Comparison of ENCODE assay signal across 5 cellular contexts in genomic region chr19:10526887-10527286, GRCh38. TPM values are rescaled to one million over a fixed set of nuclear protein-coding genes. Genes with fewer than 3 reads are reported as not detected.
A peak's percentile ranks its signal among the peaks of the same experiment; 100 is the strongest.
DNase-seq lines count a peak whose midpoint lies in the region; ATAC-seq, FAIRE-seq and TF ChIP-seq lines count a peak whose summit lies in the region.
"Not testable (repeated sequence)": the region's sequence is repeated elsewhere in the genome, so short reads cannot be mapped to it uniquely, and the experiment has no call there.
"Had no signal": no experiment of that assay in that cellular context is flagged by ENCODE, and none has a peak within 500 bp of the region (broad histone marks: within the 10 kb centered on the region; RNA-seq: fewer than 3 reads in every experiment).

No MANE protein-coding gene starts in this region.

- not testable (repeated sequence) for TF ChIP-seq RAD21 in K562 (CRISPR knock-in tag; conservative IDR thresholded peaks at IDR 0.05 in 1 of 2, IDR thresholded peaks at IDR 0.05 in 1 of 2)

- intact Hi-C loops in K562 (cut with micrococcal nuclease): not testable (repeated sequence)

- not testable (repeated sequence) for ATAC-seq in K562

- not testable (repeated sequence) for H3K79me2 ChIP-seq in Karpas-422 (ENCODE audit: low read length); K562 (ENCODE audit: control insufficient read depth, insufficient read depth, low read length)

- TF ChIP-seq EP300 in K562 (IDR thresholded peaks at IDR 0.05; ENCODE audit: low read length): not testable (repeated sequence)

- not testable (repeated sequence) for H3K27ac ChIP-seq in HEK293 (ENCODE audit: extremely low read depth, low read depth, low read length); Karpas-422 (ENCODE audit: low read length); K562 (ENCODE audit: extremely low read depth, low read depth, low read length)

- not testable (repeated sequence) for H4K20me1 ChIP-seq in Karpas-422 (ENCODE audit: insufficient read depth, low read depth, low read length); K562 (replicated peaks; ENCODE audit: control insufficient read depth, insufficient read depth, low read length)

- H3K9me2 ChIP-seq in Karpas-422 (replicated peaks; ENCODE audit: insufficient read depth, low read length): not testable (repeated sequence)

- POLR2A ChIA-PET in HEK293 (lab: Yijun Ruan, JAX): not testable (repeated sequence)
- POLR2A ChIA-PET in K562 (lab: Yijun Ruan, JAX): interaction anchor here (0.5 kb wide), 1 partner anchor 428 kb away, joined by 3 read pairs; no protein-coding TSS in a partner anchor

- not testable (repeated sequence) for H3K4me2 ChIP-seq in Karpas-422 (ENCODE audit: low read depth, low read length, poor library complexity, severe bottlenecking); K562 (ENCODE audit: insufficient read depth, low read length)

- H3K9ac ChIP-seq in Karpas-422 (ENCODE audit: low read length); K562 (ENCODE audit: insufficient read depth in 1 of 2, low read depth in 2 of 2, low read length in 2 of 2): not testable (repeated sequence)

- WGBS in K562 (ENCODE audit: insufficient coverage, low coverage, missing lambda C conversion rate): 46% methylated on average over 4 of the region's 8 CpGs

- BruUV-seq in K562 (replicated peaks; lab: Mats Ljungman, UMichigan): not testable (repeated sequence)

- peak; percentile 14 for DNase-seq in Karpas-422
- DNase-seq in K562 (ENCODE audit: extremely low read depth in 1 of 4, low spot score in 3 of 4): not testable (repeated sequence)

- not testable (repeated sequence) for H3K27me3 ChIP-seq in Karpas-422 (ENCODE audit: low read length); K562 (ENCODE audit: control insufficient read depth in 2 of 2, insufficient read depth in 2 of 2, low read length in 2 of 2)

- CTCF ChIA-PET in HEK293 (lab: Yijun Ruan, JAX): interaction anchor here (0.6 kb wide), 1 partner anchor 558 kb away, joined by 4 read pairs; no protein-coding TSS in a partner anchor
- CTCF ChIA-PET in K562 (lab: Yijun Ruan, JAX; ENCODE audit: low intra/inter-chr PET ratio): not testable (repeated sequence)

- TF ChIP-seq CTCF in HEK293 (tag by site-specific recombination; IDR thresholded peaks at IDR 0.05); K562 (IDR thresholded peaks at IDR 0.05 in 2 of 3, conservative IDR thresholded peaks at IDR 0.05 in 1 of 3; ENCODE audit: insufficient read depth in 2 of 3, low read depth in 1 of 3, low read length in 3 of 3): not testable (repeated sequence)

- not testable (repeated sequence) for H3K36me3 ChIP-seq in HEK293 (ENCODE audit: control insufficient read depth in 2 of 2, insufficient read depth in 1 of 2, low read length in 2 of 2); Karpas-422 (ENCODE audit: insufficient read depth, low read length); K562 (ENCODE audit: control insufficient read depth, insufficient read depth, low read length)

- H3K9me3 ChIP-seq in HEK293 (ENCODE audit: control insufficient read depth, insufficient read depth, low read depth, low read length); Karpas-422 (ENCODE audit: low read length); K562 (replicated peaks; ENCODE audit: control insufficient read depth, insufficient read depth, low read depth, low read length): not testable (repeated sequence)

- not testable (repeated sequence) for H3K4me1 ChIP-seq in HEK293 (ENCODE audit: control insufficient read depth, insufficient read depth, low read length); Karpas-422 (ENCODE audit: low read length); K562 (replicated peaks in 1 of 2; ENCODE audit: control insufficient read depth in 2 of 2, insufficient read depth in 2 of 2, low read length in 2 of 2)

- not testable (repeated sequence) for TF ChIP-seq POLR2A in K562 (conservative IDR thresholded peaks at IDR 0.05)

- in situ Hi-C loops in K562 (cut with MboI): not testable (repeated sequence)

- H3K9me1 ChIP-seq in K562 (ENCODE audit: control insufficient read depth, insufficient read depth, low read length): not testable (repeated sequence)

- H2AFZ ChIP-seq in Karpas-422 (ENCODE audit: low read length); K562 (ENCODE audit: low read depth, low read length): not testable (repeated sequence)

- FAIRE-seq in K562 (lab: Jason Lieb, UNC): not testable (repeated sequence)

- not testable (repeated sequence) for H3K4me3 ChIP-seq in HEK293 (ENCODE audit: low read depth, low read length); Karpas-422 (ENCODE audit: low read length); K562

RNA-seq across cellular contexts. Expression of gene S1PR5, which starts 9.6 kb away (rescaled TPM):
- total RNA-seq in Karpas-422 (2014; rRNA removed; shearing (Covaris generic); ENCODE audit: low replicate concordance): not detected in 2 replicates
- 0.48 and 1.0 TPM in 2 replicates for total RNA-seq in K562 (2011; cell fraction: chromatin; rRNA removed; ENCODE audit: low replicate concordance)
- total RNA-seq in K562 (2011; cell fraction: nucleolus; rRNA removed): 0.92 and 1.0 TPM in 2 replicates
- 0.31 and 0.81 TPM in 2 replicates for total RNA-seq in K562 (2011; cell fraction: nucleoplasm; rRNA removed)
- total RNA-seq in K562 (2014; rRNA removed): 0.18 and 0.37 TPM in 2 replicates
- 0.26 TPM in 1 of 2 replicates, not detected in the other for total RNA-seq in K562 (2014; rRNA removed; fragmentation: Illumina TruSeq; extraction: Trizol)
- total RNA-seq in K562 (2015; rRNA removed; fragmentation: Illumina TruSeq; extraction: Trizol): 0.11 TPM in 1 of 2 replicates, not detected in the other
- 0.16 and 0.35 TPM in 2 replicates for total RNA-seq in K562 (2021)
- 0.14 and 0.54 TPM in 2 replicates for polyA plus RNA-seq in K562 (2011; rRNA removed)
- 0.19 and 1.3 TPM in 2 replicates for polyA plus RNA-seq in K562 (2011; cell fraction: cytosol; rRNA removed)
- polyA plus RNA-seq in K562 (2011; cell fraction: nucleus; rRNA removed): 0.15 and 0.46 TPM in 2 replicates
- polyA plus RNA-seq in K562 (2012): 0.12 and 0.25 TPM in 2 replicates
- 0.17 TPM in 1 of 2 replicates, not detected in the other for polyA plus RNA-seq in K562 (2014; fragmentation: Illumina TruSeq; extraction: Trizol)
- polyA plus RNA-seq in K562 (2014; fragmentation: Nextera tagmentation; extraction: Ambion mirVana): under 1 TPM in 1 of 2 experiments, not detected in 1; 0.03 TPM
- 0.12 and 0.49 TPM in 2 replicates for polyA plus RNA-seq in K562 (2014; rRNA removed)
- polyA minus RNA-seq in K562 (2011; rRNA and poly(A)+ RNA removed): 0.67 and 0.78 TPM in 2 replicates
- polyA minus RNA-seq in K562 (2011; cell fraction: cytosol; rRNA and poly(A)+ RNA removed): not detected in 2 replicates
- 0.27 and 0.44 TPM in 2 replicates for polyA minus RNA-seq in K562 (2011; cell fraction: nucleus; rRNA and poly(A)+ RNA removed)
- total RNA-seq: Calu3; CD4-positive, CD25-positive, alpha-beta regulatory T cell had no signal

RNA-seq across cellular contexts. Expression of gene ATG4D, which starts 16.8 kb away (rescaled TPM):
- 7.0 and 15.2 TPM in 2 replicates for total RNA-seq in Karpas-422 (2014; rRNA removed; shearing (Covaris generic); ENCODE audit: low replicate concordance)
- 20.6 and 77.4 TPM in 2 replicates for total RNA-seq in K562 (2011; cell fraction: chromatin; rRNA removed; ENCODE audit: low replicate concordance)
- 91.2 and 95.1 TPM in 2 replicates for total RNA-seq in K562 (2011; cell fraction: nucleolus; rRNA removed)
- 39.5 and 45.9 TPM in 2 replicates for total RNA-seq in K562 (2011; cell fraction: nucleoplasm; rRNA removed)
- total RNA-seq in K562 (2014; rRNA removed) (37.2 and 41.3 TPM in 2 replicates), K562 (2014; rRNA removed; fragmentation: Illumina TruSeq; extraction: Trizol) (9.1 and 12.8 TPM in 2 replicates), K562 (2015; rRNA removed; fragmentation: Illumina TruSeq; extraction: Trizol) (22.9 and 26.8 TPM in 2 replicates), K562 (2021) (55.9 and 66.1 TPM in 2 replicates)
- polyA plus RNA-seq in K562 (2011; rRNA removed) (20.4 and 27.9 TPM in 2 replicates), K562 (2014; fragmentation: Illumina TruSeq; extraction: Trizol) (22.9 and 40.2 TPM in 2 replicates), K562 (2014; fragmentation: Nextera tagmentation; extraction: Ambion mirVana) (1 to 10 TPM in 1 of 2 experiments, under 1 TPM in 1; 0.51 to 1.7 TPM), K562 (2014; rRNA removed) (45.4 and 55.3 TPM in 2 replicates)
- polyA plus RNA-seq in K562 (2011; cell fraction: cytosol; rRNA removed): 36.3 and 59.9 TPM in 2 replicates
- 75.3 and 124 TPM in 2 replicates for polyA plus RNA-seq in K562 (2011; cell fraction: nucleus; rRNA removed)
- polyA plus RNA-seq in K562 (2012): 45.0 and 67.2 TPM in 2 replicates
- 7.4 and 12.6 TPM in 2 replicates for polyA minus RNA-seq in K562 (2011; rRNA and poly(A)+ RNA removed)
- polyA minus RNA-seq in K562 (2011; cell fraction: cytosol; rRNA and poly(A)+ RNA removed): 18.2 and 37.3 TPM in 2 replicates
- 20.8 and 24.9 TPM in 2 replicates for polyA minus RNA-seq in K562 (2011; cell fraction: nucleus; rRNA and poly(A)+ RNA removed)

RNA-seq across cellular contexts. Expression of gene KEAP1, which starts 23.7 kb away (rescaled TPM):
- total RNA-seq in Karpas-422 (2014; rRNA removed; shearing (Covaris generic); ENCODE audit: low replicate concordance): 25.0 and 53.9 TPM in 2 replicates
- total RNA-seq in K562 (2011; cell fraction: chromatin; rRNA removed; ENCODE audit: low replicate concordance): 50.9 and 183 TPM in 2 replicates
- 102 and 110 TPM in 2 replicates for total RNA-seq in K562 (2011; cell fraction: nucleolus; rRNA removed)
- 55.9 and 62.1 TPM in 2 replicates for total RNA-seq in K562 (2011; cell fraction: nucleoplasm; rRNA removed)
- total RNA-seq in K562 (2014; rRNA removed): 78.3 and 99.2 TPM in 2 replicates
- 52.7 and 64.4 TPM in 2 replicates for total RNA-seq in K562 (2014; rRNA removed; fragmentation: Illumina TruSeq; extraction: Trizol)
- total RNA-seq in K562 (2015; rRNA removed; fragmentation: Illumina TruSeq; extraction: Trizol): 81.5 and 82.9 TPM in 2 replicates
- 95.6 and 96.4 TPM in 2 replicates for total RNA-seq in K562 (2021)
- polyA plus RNA-seq in K562 (2011; rRNA removed): 62.6 and 72.0 TPM in 2 replicates
- 55.6 and 109 TPM in 2 replicates for polyA plus RNA-seq in K562 (2011; cell fraction: cytosol; rRNA removed)
- 51.7 and 82.4 TPM in 2 replicates for polyA plus RNA-seq in K562 (2011; cell fraction: nucleus; rRNA removed)
- polyA plus RNA-seq in K562 (2012): 62.6 and 63.7 TPM in 2 replicates
- 56.1 and 61.8 TPM in 2 replicates for polyA plus RNA-seq in K562 (2014; fragmentation: Illumina TruSeq; extraction: Trizol)
- 1 to 10 TPM; 2.1 to 8.3 TPM for polyA plus RNA-seq in K562 (2014; fragmentation: Nextera tagmentation; extraction: Ambion mirVana)
- 64.3 and 67.5 TPM in 2 replicates for polyA plus RNA-seq in K562 (2014; rRNA removed)
- 54.1 and 87.9 TPM in 2 replicates for polyA minus RNA-seq in K562 (2011; rRNA and poly(A)+ RNA removed)
- polyA minus RNA-seq in K562 (2011; cell fraction: cytosol; rRNA and poly(A)+ RNA removed): 50.6 and 75.7 TPM in 2 replicates
- 28.0 and 39.2 TPM in 2 replicates for polyA minus RNA-seq in K562 (2011; cell fraction: nucleus; rRNA and poly(A)+ RNA removed)

RNA-seq across cellular contexts. Expression of gene KRI1, which starts 38.9 kb away (rescaled TPM):
- 30.0 and 41.7 TPM in 2 replicates for total RNA-seq in Karpas-422 (2014; rRNA removed; shearing (Covaris generic); ENCODE audit: low replicate concordance)
- 85.4 and 105 TPM in 2 replicates for total RNA-seq in K562 (2011; cell fraction: chromatin; rRNA removed; ENCODE audit: low replicate concordance)
- total RNA-seq in K562 (2011; cell fraction: nucleolus; rRNA removed): 60.1 and 62.2 TPM in 2 replicates
- total RNA-seq in K562 (2011; cell fraction: nucleoplasm; rRNA removed): 49.0 and 54.8 TPM in 2 replicates
- total RNA-seq in K562 (2014; rRNA removed) (44.6 and 50.3 TPM in 2 replicates), K562 (2014; rRNA removed; fragmentation: Illumina TruSeq; extraction: Trizol) (21.9 and 22.0 TPM in 2 replicates), K562 (2015; rRNA removed; fragmentation: Illumina TruSeq; extraction: Trizol) (24.7 and 25.0 TPM in 2 replicates), K562 (2021) (34.3 and 37.7 TPM in 2 replicates)
- polyA plus RNA-seq in K562 (2011; rRNA removed) (20.0 and 22.8 TPM in 2 replicates), K562 (2014; fragmentation: Illumina TruSeq; extraction: Trizol) (35.2 and 37.7 TPM in 2 replicates), K562 (2014; fragmentation: Nextera tagmentation; extraction: Ambion mirVana) (1 to 10 TPM; 1.1 to 2.0 TPM), K562 (2014; rRNA removed) (45.3 and 50.7 TPM in 2 replicates)
- polyA plus RNA-seq in K562 (2011; cell fraction: cytosol; rRNA removed): 10.8 and 17.6 TPM in 2 replicates
- 52.6 and 92.9 TPM in 2 replicates for polyA plus RNA-seq in K562 (2011; cell fraction: nucleus; rRNA removed)
- 34.7 and 40.9 TPM in 2 replicates for polyA plus RNA-seq in K562 (2012)
- 15.9 and 20.0 TPM in 2 replicates for polyA minus RNA-seq in K562 (2011; rRNA and poly(A)+ RNA removed)
- 19.5 and 21.1 TPM in 2 replicates for polyA minus RNA-seq in K562 (2011; cell fraction: cytosol; rRNA and poly(A)+ RNA removed)
- 19.5 and 20.2 TPM in 2 replicates for polyA minus RNA-seq in K562 (2011; cell fraction: nucleus; rRNA and poly(A)+ RNA removed)

RNA-seq across cellular contexts. Expression of gene CDKN2D, which starts 41.9 kb away (rescaled TPM):
- total RNA-seq in Karpas-422 (2014; rRNA removed; shearing (Covaris generic); ENCODE audit: low replicate concordance): 2.3 and 3.7 TPM in 2 replicates
- 3.0 and 4.1 TPM in 2 replicates for total RNA-seq in K562 (2011; cell fraction: chromatin; rRNA removed; ENCODE audit: low replicate concordance)
- 4.5 and 5.1 TPM in 2 replicates for total RNA-seq in K562 (2011; cell fraction: nucleolus; rRNA removed)
- total RNA-seq in K562 (2011; cell fraction: nucleoplasm; rRNA removed): 4.1 and 6.0 TPM in 2 replicates
- total RNA-seq in K562 (2014; rRNA removed) (1.7 and 2.7 TPM in 2 replicates), K562 (2014; rRNA removed; fragmentation: Illumina TruSeq; extraction: Trizol) (1.7 and 2.4 TPM in 2 replicates), K562 (2015; rRNA removed; fragmentation: Illumina TruSeq; extraction: Trizol) (3.2 and 3.7 TPM in 2 replicates), K562 (2021) (4.1 and 4.7 TPM in 2 replicates)
- polyA plus RNA-seq in K562 (2011; rRNA removed) (5.7 and 6.6 TPM in 2 replicates), K562 (2014; fragmentation: Illumina TruSeq; extraction: Trizol) (3.7 and 4.0 TPM in 2 replicates), K562 (2014; fragmentation: Nextera tagmentation; extraction: Ambion mirVana) (1 to 10 TPM in 1 of 2 experiments, under 1 TPM in 1; 0.41 to 1.0 TPM), K562 (2014; rRNA removed) (6.7 and 8.2 TPM in 2 replicates)
- 9.6 and 11.2 TPM in 2 replicates for polyA plus RNA-seq in K562 (2011; cell fraction: cytosol; rRNA removed)
- polyA plus RNA-seq in K562 (2011; cell fraction: nucleus; rRNA removed): 4.6 and 6.0 TPM in 2 replicates
- 4.6 and 12.8 TPM in 2 replicates for polyA plus RNA-seq in K562 (2012)
- 1.7 and 2.1 TPM in 2 replicates for polyA minus RNA-seq in K562 (2011; rRNA and poly(A)+ RNA removed)
- 1.9 and 5.0 TPM in 2 replicates for polyA minus RNA-seq in K562 (2011; cell fraction: cytosol; rRNA and poly(A)+ RNA removed)
- polyA minus RNA-seq in K562 (2011; cell fraction: nucleus; rRNA and poly(A)+ RNA removed): 1.1 and 1.2 TPM in 2 replicates
